Comparison of ENCODE assay signal across 11 cellular contexts in the genomic region with DNA sequence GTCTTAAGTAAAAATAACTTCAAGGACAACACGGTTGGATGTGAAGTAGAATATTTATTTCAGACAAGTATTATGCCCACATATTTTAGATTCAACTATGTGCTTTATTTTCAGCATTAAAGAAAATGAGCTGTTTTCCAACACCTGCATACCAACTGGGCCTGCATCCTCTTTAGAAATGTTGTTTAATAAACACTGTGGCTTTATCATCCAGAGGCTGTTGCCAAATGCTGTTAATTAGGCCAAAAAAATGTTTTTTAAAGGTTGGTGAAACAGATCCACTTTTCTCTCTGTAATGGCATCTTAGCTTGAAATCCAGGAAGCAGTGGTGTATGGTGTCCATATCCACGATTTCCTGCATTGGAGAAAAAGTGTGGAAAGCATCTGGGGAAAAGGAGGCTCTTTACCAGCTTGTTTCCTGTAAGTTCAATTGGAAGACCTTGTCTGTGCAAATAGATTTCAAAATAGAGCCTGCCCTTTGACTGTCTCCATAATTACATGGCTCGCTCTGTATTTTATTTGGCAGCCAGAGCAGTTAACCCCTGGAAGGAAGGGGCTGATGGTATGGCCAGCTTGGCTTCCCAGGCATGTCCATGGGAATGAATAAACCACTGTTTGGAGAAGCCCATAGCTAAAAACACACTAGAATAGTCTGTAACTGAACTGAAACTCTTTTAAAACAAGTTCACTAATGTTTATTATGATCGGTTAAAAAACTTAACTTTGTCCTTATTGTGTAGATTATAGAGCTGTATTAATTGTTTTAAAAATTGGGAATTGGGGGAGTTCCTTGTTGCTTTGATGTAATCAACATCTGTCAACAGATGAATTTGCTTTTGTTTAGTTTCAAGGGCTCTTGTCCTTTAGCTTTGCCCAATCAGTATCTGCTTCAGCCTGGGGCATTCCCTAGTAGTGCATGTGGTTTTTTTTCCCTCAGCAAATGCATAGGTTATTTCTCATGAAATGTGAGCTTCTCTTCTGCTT. TPM values are rescaled to one million over a fixed set of nuclear protein-coding genes. Genes with fewer than 3 reads are reported as not detected.
DNase-seq lines count a peak whose midpoint lies in the region; ATAC-seq and TF ChIP-seq lines count a peak whose summit lies in the region.
"Had no signal": no experiment of that assay in that cellular context is flagged by ENCODE, and none has a peak within 500 bp of the region (broad histone marks: within the 10 kb centered on the region; RNA-seq: fewer than 3 reads in every experiment).

No MANE protein-coding gene starts in this region.

- H3K4me1 ChIP-seq in body of pancreas: peaks cover 5% of the 10 kb centered on the region

- no peak overlapping the region for H3K4me3 ChIP-seq in body of pancreas

- no peaks in the 10 kb centered on the region for H3K27me3 ChIP-seq in body of pancreas

- peaks cover 12% of the 10 kb centered on the region; the same call in 1 of the 2 replicates for H3K4me1 Mint-ChIP-seq in WTC11

- ATAC-seq in WTC11: no peak
- ATAC-seq in left lobe of liver: peak; percentile 95
- ATAC-seq in HG03378 (IDR thresholded peaks at IDR 0.05; ENCODE audit: unreplicated experiment): no peak
- no peak for ATAC-seq in body of pancreas

- H3K36me3 Mint-ChIP-seq in WTC11: no peaks in the 10 kb centered on the region

- H3K27ac Mint-ChIP-seq in WTC11: peak overlapping the region; percentile 24; the same call in 1 of the 2 replicates

- no peak overlapping the region for H3K4me3 Mint-ChIP-seq in WTC11

- H3K36me3 ChIP-seq in body of pancreas (replicated peaks in 1 of 2; ENCODE audit: insufficient read depth in 1 of 2, low read depth in 2 of 2): no peaks in the 10 kb centered on the region

- no peaks in the 10 kb centered on the region for H3K27me3 Mint-ChIP-seq in WTC11 (ENCODE audit: low read depth)

- CTCF ChIA-PET in WTC11 (lab: Charles Lee): interaction anchor here (1.1 to 1.3 kb wide), 4 partner anchors 15 to 54 kb away, joined by 3 read pairs; no protein-coding TSS in a partner anchor

- no peaks in the 10 kb centered on the region for H3K9me3 Mint-ChIP-seq in WTC11

- 57 to 70% methylated on average over 4 of the region's 4 CpGs for WGBS in body of pancreas, 2 donors

- no peak overlapping the region for H3K27ac ChIP-seq in body of pancreas

- intact Hi-C loops in body of pancreas (cut with DNase I): no loop called here

- no peak for TF ChIP-seq POLR2A in body of pancreas (IDR thresholded peaks at IDR 0.05)

- peak; percentile 17 for DNase-seq in GM04503 (ENCODE audit: low read depth)
- peak; percentile 78 for DNase-seq in NCI-H146 treated with DMSO at 0.1 percent for 48 hours (lab: John Stamatoyannopoulos, UW; ENCODE audit: unreplicated experiment)
- DNase-seq in WTC11 (ENCODE audit: low spot score): no peak
- DNase-seq in left lobe of liver (ENCODE audit: low spot score): peak; percentile 55
- DNase-seq in HPDE6-E6E7 (ENCODE audit: extremely low spot score): no peak
- no peak for DNase-seq in body of pancreas
- DNase-seq in T-helper 2 cell: no peak
- DNase-seq: MV-4-11 had no signal

- TF ChIP-seq CTCF in WTC11 (IDR thresholded peaks at IDR 0.05): no peak
- no peak for TF ChIP-seq CTCF in body of pancreas (IDR thresholded peaks at IDR 0.05)

- no peaks in the 10 kb centered on the region for H3K9me3 ChIP-seq in body of pancreas

- POLR2A ChIA-PET in WTC11 (lab: Charles Lee): interaction anchor here (0.5 to 0.6 kb wide), 2 partner anchors 232 to 531 kb away, joined by 3 to 7 read pairs; no protein-coding TSS in a partner anchor

TF ChIP-seq in WTC11, 78 proteins besides CTCF, POLR2A, EP300 and RAD21:
- TF ChIP-seq ETV6 (CRISPR knock-in tag; IDR thresholded peaks at IDR 0.05): no peak
- TF ChIP-seq CDX4 (CRISPR knock-in tag; IDR thresholded peaks at IDR 0.05; ENCODE audit: borderline replicate concordance): no peak
- TF ChIP-seq GABPB1 (CRISPR knock-in tag; IDR thresholded peaks at IDR 0.05): peak; percentile 45; the same call in 1 of the 2 replicates
- TF ChIP-seq OVOL2 (CRISPR knock-in tag; IDR thresholded peaks at IDR 0.05; ENCODE audit: borderline replicate concordance): no peak
- TF ChIP-seq, protein P1, sequence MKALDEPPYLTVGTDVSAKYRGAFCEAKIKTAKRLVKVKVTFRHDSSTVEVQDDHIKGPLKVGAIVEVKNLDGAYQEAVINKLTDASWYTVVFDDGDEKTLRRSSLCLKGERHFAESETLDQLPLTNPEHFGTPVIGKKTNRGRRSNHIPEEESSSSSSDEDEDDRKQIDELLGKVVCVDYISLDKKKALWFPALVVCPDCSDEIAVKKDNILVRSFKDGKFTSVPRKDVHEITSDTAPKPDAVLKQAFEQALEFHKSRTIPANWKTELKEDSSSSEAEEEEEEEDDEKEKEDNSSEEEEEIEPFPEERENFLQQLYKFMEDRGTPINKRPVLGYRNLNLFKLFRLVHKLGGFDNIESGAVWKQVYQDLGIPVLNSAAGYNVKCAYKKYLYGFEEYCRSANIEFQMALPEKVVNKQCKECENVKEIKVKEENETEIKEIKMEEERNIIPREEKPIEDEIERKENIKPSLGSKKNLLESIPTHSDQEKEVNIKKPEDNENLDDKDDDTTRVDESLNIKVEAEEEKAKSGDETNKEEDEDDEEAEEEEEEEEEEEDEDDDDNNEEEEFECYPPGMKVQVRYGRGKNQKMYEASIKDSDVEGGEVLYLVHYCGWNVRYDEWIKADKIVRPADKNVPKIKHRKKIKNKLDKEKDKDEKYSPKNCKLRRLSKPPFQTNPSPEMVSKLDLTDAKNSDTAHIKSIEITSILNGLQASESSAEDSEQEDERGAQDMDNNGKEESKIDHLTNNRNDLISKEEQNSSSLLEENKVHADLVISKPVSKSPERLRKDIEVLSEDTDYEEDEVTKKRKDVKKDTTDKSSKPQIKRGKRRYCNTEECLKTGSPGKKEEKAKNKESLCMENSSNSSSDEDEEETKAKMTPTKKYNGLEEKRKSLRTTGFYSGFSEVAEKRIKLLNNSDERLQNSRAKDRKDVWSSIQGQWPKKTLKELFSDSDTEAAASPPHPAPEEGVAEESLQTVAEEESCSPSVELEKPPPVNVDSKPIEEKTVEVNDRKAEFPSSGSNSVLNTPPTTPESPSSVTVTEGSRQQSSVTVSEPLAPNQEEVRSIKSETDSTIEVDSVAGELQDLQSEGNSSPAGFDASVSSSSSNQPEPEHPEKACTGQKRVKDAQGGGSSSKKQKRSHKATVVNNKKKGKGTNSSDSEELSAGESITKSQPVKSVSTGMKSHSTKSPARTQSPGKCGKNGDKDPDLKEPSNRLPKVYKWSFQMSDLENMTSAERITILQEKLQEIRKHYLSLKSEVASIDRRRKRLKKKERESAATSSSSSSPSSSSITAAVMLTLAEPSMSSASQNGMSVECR (CRISPR knock-in tag; IDR thresholded peaks at IDR 0.05; ENCODE audit: borderline replicate concordance): no peak
- TF ChIP-seq TEAD4 (CRISPR knock-in tag; IDR thresholded peaks at IDR 0.05): no peak
- no peak for TF ChIP-seq MLX (CRISPR knock-in tag; IDR thresholded peaks at IDR 0.05)

RNA-seq across cellular contexts. Expression of gene DLX1, which starts 33.0 kb away (rescaled TPM):
- not detected in 3 replicates for total RNA-seq in WTC11 (2021)
- total RNA-seq in left lobe of liver: not detected
- not detected for total RNA-seq in body of pancreas
- total RNA-seq: T-helper 1 cell treated with Interleukin-12 subunit alpha and Interleukin-12 subunit beta and Interleukin-4 antibody, amounts not matched to agents 30 ng/mL and 1 ng/mL, for 36 hours had no signal

RNA-seq across cellular contexts. Expression of gene DLX2, which starts 50.4 kb away (rescaled TPM):
- total RNA-seq in WTC11 (2021) (0.28 to 0.64 TPM (median 0.55 TPM) in 3 replicates), left lobe of liver (not detected), body of pancreas (not detected)
- total RNA-seq: T-helper 1 cell treated with Interleukin-12 subunit alpha and Interleukin-12 subunit beta and Interleukin-4 antibody, amounts not matched to agents 30 ng/mL and 1 ng/mL, for 36 hours; urinary bladder had no signal

RNA-seq across cellular contexts. Expression of gene METAP1D, which starts 52.5 kb away (rescaled TPM):
- total RNA-seq in WTC11 (2021) (4.7 to 6.0 TPM (median 5.1 TPM) in 3 replicates), left lobe of liver (4.4 TPM), body of pancreas (10 to 100 TPM in 1 of 2 donors, 1 to 10 TPM in 1; 9.9 to 40.9 TPM)

Comparison
In these comparisons a context has a peak if more than half of its experiments do, and no peak if none do; other contexts are left out.
1. DNase-seq: peak in GM04503 (single experiment), NCI-H146 treated with DMSO at 0.1 percent for 48 hours (single experiment) and left lobe of liver (single experiment); none in WTC11 (single experiment), HPDE6-E6E7 (single experiment), body of pancreas (0 of 4) and T-helper 2 cell (0 of 5).